8 cellular contexts compared by ENCODE assay signal in genomic region chr3:69088033-69088432, GRCh38. TPM values are rescaled to one million over a fixed set of nuclear protein-coding genes. Genes with fewer than 3 reads are reported as not detected.
DNase-seq lines count a peak whose midpoint lies in the region; TF ChIP-seq lines count a peak whose summit lies in the region.

No MANE protein-coding gene starts in this region.

- intact Hi-C loops in left ventricle myocardium inferior (cut with micrococcal nuclease) = no loop called here
- intact Hi-C loops in cardiac septum (cut with DNase I) = no loop called here

- H3K9ac ChIP-seq in skeletal muscle tissue (ENCODE audit: low read depth in 1 of 3, low read length in 3 of 3) = peak overlapping the region in 1 of 3 donors; percentile 98

- H3K9me3 ChIP-seq in left ventricle myocardium inferior (replicated peaks) (no peaks in the 10 kb centered on the region), skeletal muscle tissue (ENCODE audit: control insufficient read depth in 3 of 3, low read length in 3 of 3) (no peaks in the 10 kb centered on the region)

- DNase-seq in left ventricle myocardium inferior (no peak), cardiac septum (ENCODE audit: low spot score) (no peak), MV-4-11 (lab: John Stamatoyannopoulos, UW) (peak; percentile 54), epithelial cell of prostate (ENCODE audit: low read depth, low spot score) (no peak), OCI-M1 (lab: John Stamatoyannopoulos, UW) (no peak), globus pallidus (ENCODE audit: low spot score) (no peak), HuH-7 (ENCODE audit: low spot score) (no peak)

- H3K4me1 ChIP-seq in left ventricle myocardium inferior (peaks cover 98% of the 10 kb centered on the region), skeletal muscle tissue (ENCODE audit: control insufficient read depth in 3 of 3, insufficient read depth in 3 of 3, low read length in 3 of 3) (peaks cover 48 to 83% (median 80%) of the 10 kb centered on the region in 3 donors)

- H3K27ac ChIP-seq in left ventricle myocardium inferior (replicated peaks) = peak overlapping the region; percentile 96
- H3K27ac ChIP-seq in epithelial cell of prostate = peak overlapping the region; percentile 97
- peak overlapping the region; percentile 95 for H3K27ac ChIP-seq in skeletal muscle tissue (ENCODE audit: low read depth, low read length)

- H3K27me3 ChIP-seq in left ventricle myocardium inferior (ENCODE audit: low read depth) (no peaks in the 10 kb centered on the region), skeletal muscle tissue (ENCODE audit: control insufficient read depth in 3 of 3, insufficient read depth in 3 of 3, low read length in 3 of 3) (no peaks in the 10 kb centered on the region)

- TF ChIP-seq CTCF in left ventricle myocardium inferior (IDR thresholded peaks at IDR 0.05; ENCODE audit: borderline replicate concordance) = peak; percentile 15

- H3K4me3 ChIP-seq in left ventricle myocardium inferior (peak overlapping the region; percentile 92), skeletal muscle tissue (ENCODE audit: low read length in 3 of 3) (peak overlapping the region; percentile 13 to 95 (median 40))

- H3K36me3 ChIP-seq in left ventricle myocardium inferior (peaks cover 7% of the 10 kb centered on the region), skeletal muscle tissue (ENCODE audit: control insufficient read depth in 3 of 3, insufficient read depth in 3 of 3, low read length in 3 of 3) (peaks cover 0 to 7% (median 6%) of the 10 kb centered on the region in 3 donors)

RNA-seq across cellular contexts. Expression of gene ARL6IP5, which starts 3.3 kb away (rescaled TPM):
- total RNA-seq in left ventricle myocardium inferior = 193 TPM
- 167 TPM for total RNA-seq in cardiac septum
- total RNA-seq in skeletal muscle tissue = 60.5 TPM

RNA-seq across cellular contexts. Expression of gene UBA3, which starts 7.9 kb away (rescaled TPM):
- 84.2 TPM for total RNA-seq in left ventricle myocardium inferior
- 84.7 TPM for total RNA-seq in cardiac septum
- 48.5 TPM for total RNA-seq in skeletal muscle tissue

RNA-seq across cellular contexts. Expression of gene LMOD3, which starts 34.4 kb away (rescaled TPM):
- total RNA-seq in left ventricle myocardium inferior (154 TPM), cardiac septum (117 TPM), skeletal muscle tissue (31.8 TPM)

RNA-seq across cellular contexts. Expression of gene TMF1, which starts 35.9 kb away (rescaled TPM):
- total RNA-seq in left ventricle myocardium inferior = 21.0 TPM
- 22.8 TPM for total RNA-seq in cardiac septum
- total RNA-seq in skeletal muscle tissue = 12.5 TPM
